Comparison of ENCODE assay signal across 1 cellular context in genomic region chr5:134413046-134413445, GRCh38.
TF ChIP-seq lines count a peak whose summit lies in the region.

No MANE protein-coding gene starts in this region.

TF ChIP-seq in HepG2, 621 proteins besides CTCF, POLR2A, EP300 and RAD21:
- TF ChIP-seq CENPT (CRISPR knock-in tag; IDR thresholded peaks at IDR 0.05; ENCODE audit: low read depth), result no peak
- TF ChIP-seq SPEN (CRISPR knock-in tag; IDR thresholded peaks at IDR 0.05; ENCODE audit: low read depth), result no peak
- TF ChIP-seq MAFG (CRISPR knock-in tag; IDR thresholded peaks at IDR 0.05), result no peak
- TF ChIP-seq SMAD1 (CRISPR knock-in tag; IDR thresholded peaks at IDR 0.05; ENCODE audit: borderline replicate concordance, low read depth), result no peak
- no peak for TF ChIP-seq ZNF460 (CRISPR knock-in tag; IDR thresholded peaks at IDR 0.05; ENCODE audit: borderline replicate concordance)
- TF ChIP-seq ZNF737 (CRISPR knock-in tag; IDR thresholded peaks at IDR 0.05; ENCODE audit: borderline replicate concordance), result no peak
- TF ChIP-seq BORCS8-MEF2B (CRISPR knock-in tag; IDR thresholded peaks at IDR 0.05), result no peak
- no peak for TF ChIP-seq KDM2A (CRISPR knock-in tag; IDR thresholded peaks at IDR 0.05; ENCODE audit: borderline replicate concordance, low read depth)
- no peak for TF ChIP-seq SALL1 (CRISPR knock-in tag; IDR thresholded peaks at IDR 0.05)
- TF ChIP-seq, protein P1, sequence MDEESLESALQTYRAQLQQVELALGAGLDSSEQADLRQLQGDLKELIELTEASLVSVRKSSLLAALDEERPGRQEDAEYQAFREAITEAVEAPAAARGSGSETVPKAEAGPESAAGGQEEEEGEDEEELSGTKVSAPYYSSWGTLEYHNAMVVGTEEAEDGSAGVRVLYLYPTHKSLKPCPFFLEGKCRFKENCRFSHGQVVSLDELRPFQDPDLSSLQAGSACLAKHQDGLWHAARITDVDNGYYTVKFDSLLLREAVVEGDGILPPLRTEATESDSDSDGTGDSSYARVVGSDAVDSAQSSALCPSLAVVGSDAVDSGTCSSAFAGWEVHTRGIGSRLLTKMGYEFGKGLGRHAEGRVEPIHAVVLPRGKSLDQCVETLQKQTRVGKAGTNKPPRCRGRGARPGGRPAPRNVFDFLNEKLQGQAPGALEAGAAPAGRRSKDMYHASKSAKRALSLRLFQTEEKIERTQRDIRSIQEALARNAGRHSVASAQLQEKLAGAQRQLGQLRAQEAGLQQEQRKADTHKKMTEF (CRISPR knock-in tag; IDR thresholded peaks at IDR 0.05), result no peak
- no peak for TF ChIP-seq ZBTB8A (CRISPR knock-in tag; IDR thresholded peaks at IDR 0.05; ENCODE audit: borderline replicate concordance, low read depth)
- no peak for TF ChIP-seq HNF4A (CRISPR knock-in tag; IDR thresholded peaks at IDR 0.05)
- TF ChIP-seq NBN (conservative IDR thresholded peaks at IDR 0.05), result no peak
- TF ChIP-seq, protein P2, sequence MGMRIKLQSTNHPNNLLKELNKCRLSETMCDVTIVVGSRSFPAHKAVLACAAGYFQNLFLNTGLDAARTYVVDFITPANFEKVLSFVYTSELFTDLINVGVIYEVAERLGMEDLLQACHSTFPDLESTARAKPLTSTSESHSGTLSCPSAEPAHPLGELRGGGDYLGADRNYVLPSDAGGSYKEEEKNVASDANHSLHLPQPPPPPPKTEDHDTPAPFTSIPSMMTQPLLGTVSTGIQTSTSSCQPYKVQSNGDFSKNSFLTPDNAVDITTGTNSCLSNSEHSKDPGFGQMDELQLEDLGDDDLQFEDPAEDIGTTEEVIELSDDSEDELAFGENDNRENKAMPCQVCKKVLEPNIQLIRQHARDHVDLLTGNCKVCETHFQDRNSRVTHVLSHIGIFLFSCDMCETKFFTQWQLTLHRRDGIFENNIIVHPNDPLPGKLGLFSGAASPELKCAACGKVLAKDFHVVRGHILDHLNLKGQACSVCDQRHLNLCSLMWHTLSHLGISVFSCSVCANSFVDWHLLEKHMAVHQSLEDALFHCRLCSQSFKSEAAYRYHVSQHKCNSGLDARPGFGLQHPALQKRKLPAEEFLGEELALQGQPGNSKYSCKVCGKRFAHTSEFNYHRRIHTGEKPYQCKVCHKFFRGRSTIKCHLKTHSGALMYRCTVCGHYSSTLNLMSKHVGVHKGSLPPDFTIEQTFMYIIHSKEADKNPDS (CRISPR knock-in tag; IDR thresholded peaks at IDR 0.05), result no peak
- TF ChIP-seq KDM5A (IDR thresholded peaks at IDR 0.05; ENCODE audit: borderline replicate concordance, low read length), result no peak
